In the genomic region with DNA sequence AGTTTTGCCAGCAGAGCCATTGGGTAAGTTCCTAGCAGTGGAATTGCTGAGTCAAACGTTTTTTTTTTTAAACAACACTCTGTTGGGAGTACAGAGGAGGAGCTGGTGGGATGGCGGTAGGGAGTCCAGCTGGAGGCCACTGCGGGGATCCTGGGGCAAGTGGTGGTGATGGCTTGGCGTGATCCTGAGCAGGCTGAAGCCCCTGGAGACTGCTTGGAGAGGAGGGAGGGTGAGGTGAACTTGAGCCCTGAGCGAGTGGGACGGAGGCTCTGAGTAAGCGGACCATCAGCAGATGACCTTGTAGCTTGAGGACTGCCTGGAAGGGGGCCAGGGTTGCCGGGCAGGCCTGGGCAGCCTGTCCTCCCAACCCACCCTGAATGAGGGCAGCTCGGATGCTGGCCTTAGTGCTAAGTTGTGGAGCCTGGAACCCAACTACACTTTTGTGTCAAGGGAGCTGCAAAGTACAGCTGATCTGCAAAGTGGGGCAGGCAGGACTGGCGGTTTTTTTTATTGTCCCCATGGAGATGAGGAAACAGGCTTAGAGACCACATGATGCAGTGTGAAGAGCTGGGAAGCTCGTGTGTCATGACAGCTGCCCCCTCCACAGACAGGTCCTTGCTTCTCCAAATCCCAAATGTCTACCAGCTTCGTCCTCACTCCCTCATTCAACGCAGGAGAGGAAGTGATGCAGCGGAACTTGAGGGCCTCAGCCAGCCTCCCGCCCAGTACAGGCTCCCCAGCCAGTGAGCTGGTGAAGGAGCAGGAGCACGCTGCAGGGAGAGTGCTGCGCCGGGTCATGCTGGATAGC, we compare ENCODE assay signal across 9 cellular contexts. TPM values are rescaled to one million over a fixed set of nuclear protein-coding genes. Genes with fewer than 3 reads are reported as not detected.
DNase-seq lines count a peak whose midpoint lies in the region; ATAC-seq and TF ChIP-seq lines count a peak whose summit lies in the region.
"Had no signal": no experiment of that assay in that cellular context is flagged by ENCODE, and none has a peak within 500 bp of the region (broad histone marks: within the 10 kb centered on the region; RNA-seq: fewer than 3 reads in every experiment).

No MANE protein-coding gene starts in this region.

- H3K27ac ChIP-seq in HUES64 (ENCODE audit: low read depth, low read length) (0 out of 2 replicates have a peak overlapping the region, but pooled peaks have one; percentile 24), smooth muscle cell (ENCODE audit: low read depth) (peak overlapping the region; percentile 76)

- DNase-seq in adipocyte (ENCODE audit: low read depth) (peak; percentile 19), hippocampal formation (lab: John Stamatoyannopoulos, UW) (peak; percentile 32), smooth muscle cell (lab: John Stamatoyannopoulos, UW; ENCODE audit: unreplicated experiment) (peak; percentile 25), NCI-H748 (lab: John Stamatoyannopoulos, UW; ENCODE audit: unreplicated experiment) (no peak), cortex of kidney (lab: John Stamatoyannopoulos, UW) (no peak)
- DNase-seq: central memory CD4-positive, alpha-beta T cell had no signal

- no peaks in the 10 kb centered on the region for H3K9me3 ChIP-seq in HUES64 (ENCODE audit: insufficient read depth, low read depth, low read length)
- no peaks in the 10 kb centered on the region for H3K9me3 ChIP-seq in adipocyte (ENCODE audit: control insufficient read depth, low read length)
- no peaks in the 10 kb centered on the region for H3K9me3 ChIP-seq in smooth muscle cell (replicated peaks; ENCODE audit: low read depth)

- H3K4me1 ChIP-seq in HUES64 (ENCODE audit: insufficient read depth, low read length) (no peaks in the 10 kb centered on the region), adipocyte (ENCODE audit: control insufficient read depth, insufficient read depth, low read length) (peaks cover 28% of the 10 kb centered on the region), smooth muscle cell (ENCODE audit: low read depth) (no peaks in the 10 kb centered on the region)

- no peaks in the 10 kb centered on the region for H3K79me2 ChIP-seq in smooth muscle cell (ENCODE audit: low read depth)

- peak overlapping the region; percentile 43 for H3K4me2 ChIP-seq in smooth muscle cell

- H3K27me3 ChIP-seq in HUES64 (ENCODE audit: insufficient read depth, low read length) (no peaks in the 10 kb centered on the region), adipocyte (replicated peaks; ENCODE audit: control insufficient read depth, insufficient read depth, low read length) (no peaks in the 10 kb centered on the region), smooth muscle cell (ENCODE audit: low read depth) (no peaks in the 10 kb centered on the region)

- no peak overlapping the region for H3K4me3 ChIP-seq in HUES64 (ENCODE audit: low read length)
- peak overlapping the region; percentile 70 for H3K4me3 ChIP-seq in adipocyte (ENCODE audit: low read length)
- no peak overlapping the region for H3K4me3 ChIP-seq in smooth muscle cell

- no peak for ATAC-seq in GM21723 (IDR thresholded peaks at IDR 0.05; ENCODE audit: unreplicated experiment)
- no peak for ATAC-seq in HG03432 (IDR thresholded peaks at IDR 0.05; ENCODE audit: unreplicated experiment)

- H3K9ac ChIP-seq in HUES64 (ENCODE audit: low read depth, low read length) (no peak overlapping the region), adipocyte (ENCODE audit: low read length) (peak overlapping the region; percentile 77), smooth muscle cell (ENCODE audit: low read depth) (peak overlapping the region; percentile 30)

- 80% methylated on average over 18 of the region's 18 CpGs for WGBS in HUES64
- WGBS in smooth muscle cell (ENCODE audit: low lambda C conversion rate), result 57% methylated on average over 17 of the region's 18 CpGs

- H3K36me3 ChIP-seq in HUES64 (ENCODE audit: insufficient read depth, low read length) (peaks cover 47% of the 10 kb centered on the region), adipocyte (ENCODE audit: control insufficient read depth, insufficient read depth, low read length, severe bottlenecking) (peaks cover 37% of the 10 kb centered on the region), smooth muscle cell (ENCODE audit: low read depth) (no peaks in the 10 kb centered on the region)

- H2AFZ ChIP-seq in smooth muscle cell (ENCODE audit: low read depth), result no peak overlapping the region

- H4K20me1 ChIP-seq in smooth muscle cell (ENCODE audit: low read depth), result no peaks in the 10 kb centered on the region

- TF ChIP-seq CTCF in smooth muscle cell (IDR thresholded peaks at IDR 0.05; ENCODE audit: borderline replicate concordance, insufficient read depth, poor library complexity, severe bottlenecking), result no peak

- H3F3A ChIP-seq in smooth muscle cell (ENCODE audit: low read depth), result peaks cover 13% of the 10 kb centered on the region

RNA-seq across cellular contexts. Expression of gene MRPL37, which starts 20.2 kb away (rescaled TPM):
- 104 TPM for polyA plus RNA-seq in HUES64 (2013, experiment 1 of 2)
- 99.5 TPM for polyA plus RNA-seq in HUES64 (2013, experiment 2 of 2)
- total RNA-seq in smooth muscle cell, result 70.9 and 85.5 TPM in 2 replicates
- polyA plus RNA-seq in smooth muscle cell, result 96.4 and 100.0 TPM in 2 replicates

RNA-seq across cellular contexts. Expression of gene CYB5RL, which starts 20.4 kb away (rescaled TPM):
- polyA plus RNA-seq in HUES64 (2013, experiment 1 of 2), result 7.4 TPM
- polyA plus RNA-seq in HUES64 (2013, experiment 2 of 2), result 9.5 TPM
- 1.3 and 1.5 TPM in 2 replicates for total RNA-seq in smooth muscle cell
- 3.2 and 3.8 TPM in 2 replicates for polyA plus RNA-seq in smooth muscle cell

Comparison
In these comparisons a context has a peak if more than half of its experiments do, and no peak if none do; other contexts are left out.
1. DNase-seq: peak in adipocyte (single experiment), hippocampal formation (2 of 2) and smooth muscle cell (single experiment); none in NCI-H748 (single experiment) and cortex of kidney (single experiment).